Comparison of ENCODE assay signal across 27 cellular contexts in genomic region chr14:75170797-75171196, GRCh38. TPM values are rescaled to one million over a fixed set of nuclear protein-coding genes. Genes with fewer than 3 reads are reported as not detected.
DNase-seq lines count a peak whose midpoint lies in the region; ATAC-seq, FAIRE-seq and TF ChIP-seq lines count a peak whose summit lies in the region.
"Had no signal": no experiment of that assay in that cellular context is flagged by ENCODE, and none has a peak within 500 bp of the region (broad histone marks: within the 10 kb centered on the region; RNA-seq: fewer than 3 reads in every experiment).

No MANE protein-coding gene starts in this region.

- H3K36me3 ChIP-seq in Loucy (ENCODE audit: insufficient read depth, low read length), result no peaks in the 10 kb centered on the region
- peaks cover 3% of the 10 kb centered on the region; the same call in 1 of the 3 replicates for H3K36me3 ChIP-seq in K562 (ENCODE audit: control insufficient read depth, insufficient read depth, low read length)
- H3K36me3 ChIP-seq in mesenchymal stem cell (ENCODE audit: control insufficient read depth in 1 of 2, insufficient read depth in 2 of 2, low read depth in 1 of 2, low read length in 2 of 2), result peaks cover 4 to 6% of the 10 kb centered on the region in 2 experiments
- no peaks in the 10 kb centered on the region for H3K36me3 ChIP-seq in thyroid gland
- H3K36me3 ChIP-seq: BE2C, colonic mucosa, HAP-1, stomach had no signal

- H3K79me2 ChIP-seq in Loucy (ENCODE audit: insufficient read depth, low read length) (peaks cover 100% of the 10 kb centered on the region), K562 (ENCODE audit: control insufficient read depth, insufficient read depth, low read length) (peaks cover 93% of the 10 kb centered on the region)

- no TSS peak for BruUV-seq in K562 (replicated peaks; lab: Mats Ljungman, UMichigan)

- no peaks in the 10 kb centered on the region for H3K9me2 ChIP-seq in Loucy (replicated peaks; ENCODE audit: low read depth, low read length)

- POLR2A ChIA-PET in K562 (lab: Yijun Ruan, JAX), result interaction anchor here (0.6 kb wide), 1 partner anchor 49 kb away, joined by 3 read pairs; no protein-coding TSS in a partner anchor

- no peak overlapping the region for H4K8ac ChIP-seq in mesenchymal stem cell (ENCODE audit: low read length)

- H2BK120ac ChIP-seq in mesenchymal stem cell (ENCODE audit: low read depth, low read length), result no peak overlapping the region

- TF ChIP-seq RAD21 in K562 (CRISPR knock-in tag; conservative IDR thresholded peaks at IDR 0.05 in 1 of 2, IDR thresholded peaks at IDR 0.05 in 1 of 2), result no peak

- peak overlapping the region in 1 of 2 donors; percentile 1 for H3K4me3 Mint-ChIP-seq in CD14-positive monocyte
- H3K4me3 Mint-ChIP-seq in neural crest cell, result peak overlapping the region; percentile 24
- H3K4me3 Mint-ChIP-seq: activated CD8-positive, alpha-beta T cell treated with anti-CD3 and anti-CD28 coated beads for 36 hours had no signal

- H3K27ac ChIP-seq in K562 (ENCODE audit: extremely low read depth, low read depth, low read length) (no peak overlapping the region), mesenchymal stem cell (ENCODE audit: low read length, poor library complexity, severe bottlenecking) (no peak overlapping the region), thyroid gland (no peak overlapping the region)
- H3K27ac ChIP-seq: colonic mucosa had no signal

- H3K9ac ChIP-seq in Loucy (ENCODE audit: low read depth, low read length, poor library complexity, severe bottlenecking) (no peak overlapping the region), K562 (ENCODE audit: insufficient read depth in 1 of 2, low read depth in 2 of 2, low read length in 2 of 2) (no peak overlapping the region), mesenchymal stem cell (ENCODE audit: low read length) (no peak overlapping the region)

- no peak overlapping the region for H3K18ac ChIP-seq in mesenchymal stem cell (ENCODE audit: low read depth in 1 of 2, low read length in 2 of 2)

- H3K4me3 ChIP-seq in Loucy (ENCODE audit: low read length, poor library complexity, severe bottlenecking) (peak overlapping the region; percentile 4), K562 (no peak overlapping the region), mesenchymal stem cell (ENCODE audit: insufficient read depth in 1 of 2, low read depth in 1 of 2, low read length in 2 of 2) (no peak overlapping the region), thyroid gland (replicated peaks in 1 of 3) (no peak overlapping the region)
- H3K4me3 ChIP-seq: colonic mucosa, GM12878, HAP-1, stomach had no signal

- H2BK12ac ChIP-seq in mesenchymal stem cell (ENCODE audit: low read length in 2 of 2), result no peak overlapping the region

- peaks cover 21% of the 10 kb centered on the region in 2 donors for H3K36me3 Mint-ChIP-seq in CD14-positive monocyte
- peaks cover 3% of the 10 kb centered on the region for H3K36me3 Mint-ChIP-seq in neural crest cell (ENCODE audit: low read depth)

- TF ChIP-seq POLR2A in K562 (conservative IDR thresholded peaks at IDR 0.05) (no peak), thyroid gland (IDR thresholded peaks at IDR 0.05) (no peak)

- peak overlapping the region; percentile 78 to 95 (median 89) for H3K27ac Mint-ChIP-seq in CD14-positive monocyte
- no peak overlapping the region for H3K27ac Mint-ChIP-seq in neural crest cell (ENCODE audit: unreplicated experiment)
- H3K27ac Mint-ChIP-seq: activated CD8-positive, alpha-beta T cell treated with anti-CD3 and anti-CD28 coated beads for 36 hours; T-cell had no signal

- H2AK5ac ChIP-seq in mesenchymal stem cell (ENCODE audit: low read length, severe bottlenecking), result no peak overlapping the region

- FAIRE-seq in K562 (lab: Jason Lieb, UNC), result no peak
- FAIRE-seq: endometrium, GM12878, HepG2, RCC 7860, TTC549 had no signal

- in situ Hi-C loops in K562 (cut with MboI), result no loop called here

- peak overlapping the region; percentile 79 for H3K4me2 ChIP-seq in Loucy (ENCODE audit: low read depth, low read length, poor library complexity, severe bottlenecking)
- H3K4me2 ChIP-seq in K562 (ENCODE audit: insufficient read depth, low read length), result no peak overlapping the region
- H3K4me2 ChIP-seq in mesenchymal stem cell (ENCODE audit: low read length, poor library complexity, severe bottlenecking), result no peak overlapping the region

- H3K9me1 ChIP-seq in K562 (ENCODE audit: control insufficient read depth, insufficient read depth, low read length), result no peaks in the 10 kb centered on the region

- H4K20me1 ChIP-seq in Loucy (ENCODE audit: insufficient read depth, low read length, poor library complexity, severe bottlenecking) (peaks cover 73% of the 10 kb centered on the region), K562 (replicated peaks; ENCODE audit: control insufficient read depth, insufficient read depth, low read length) (peaks cover 28% of the 10 kb centered on the region; the same call in 1 of the 2 replicates)

- CTCF ChIA-PET in K562 (lab: Yijun Ruan, JAX; ENCODE audit: low intra/inter-chr PET ratio), result no interaction called here

- WGBS in K562 (ENCODE audit: insufficient coverage, low coverage, missing lambda C conversion rate), result 31% methylated on average over 5 of the region's 5 CpGs
- WGBS in mesenchymal stem cell, result 88% methylated on average over 3 of the region's 5 CpGs
- 72 to 73% methylated on average over 5 of the region's 5 CpGs for WGBS in thyroid gland, 2 donors

- ATAC-seq in K562, result no peak
- no peak for ATAC-seq in HG02973 (IDR thresholded peaks at IDR 0.05; ENCODE audit: unreplicated experiment)
- ATAC-seq: activated CD4-positive, CD25-positive, alpha-beta regulatory T cell treated with anti-CD3 and anti-CD28 coated beads, Interleukin-2, amount 50 U/mL, for 24 hours; activated CD8-positive, alpha-beta T cell treated with anti-CD3 and anti-CD28 coated beads for 36 hours; GM12878; HepG2; left ventricle myocardium superior; sciatic nerve; T-cell had no signal

- TF ChIP-seq EP300 in K562 (IDR thresholded peaks at IDR 0.05; ENCODE audit: low read length), result no peak

- H3K27me3 ChIP-seq in Loucy (ENCODE audit: insufficient read depth, low read length, poor library complexity, severe bottlenecking), result no peaks in the 10 kb centered on the region
- H3K27me3 ChIP-seq in K562 (ENCODE audit: control insufficient read depth in 2 of 2, insufficient read depth in 2 of 2, low read length in 2 of 2), result no peaks in the 10 kb centered on the region
- H3K27me3 ChIP-seq in mesenchymal stem cell (ENCODE audit: control insufficient read depth in 1 of 2, insufficient read depth in 1 of 2, low read length in 2 of 2), result no peaks in the 10 kb centered on the region
- H3K27me3 ChIP-seq in thyroid gland, result no peaks in the 10 kb centered on the region
- H3K27me3 ChIP-seq: BE2C, colonic mucosa, stomach had no signal

- H3K9me3 Mint-ChIP-seq in CD14-positive monocyte, result peaks cover 0 to 4% (median 0%) of the 10 kb centered on the region in 7 donors
- no peaks in the 10 kb centered on the region for H3K9me3 Mint-ChIP-seq in neural crest cell
- H3K9me3 Mint-ChIP-seq: activated CD8-positive, alpha-beta T cell treated with anti-CD3 and anti-CD28 coated beads for 36 hours; T-cell had no signal

- DNase-seq in CD14-positive monocyte (ENCODE audit: low spot score) (no peak), K562 (ENCODE audit: extremely low read depth in 1 of 4, low spot score in 3 of 4) (no peak), neural crest cell (ENCODE audit: low read depth, low spot score) (no peak), mesenchymal stem cell (no peak), NCI-H1436 (lab: John Stamatoyannopoulos, UW) (no peak), thyroid gland (no peak)
- DNase-seq: activated CD8-positive, alpha-beta T cell treated with anti-CD3 and anti-CD28 coated beads for 36 hours; activated effector memory CD4-positive, alpha-beta T cell treated with anti-CD3 and anti-CD28 coated beads, Interleukin-2, amount 50 U/mL, for 16 hours; BE2C; colonic mucosa; islet precursor cell; left ventricle myocardium superior; NCI-H1092 treated with DMSO at 0.1 percent for 48 hours; NCI-H2081 treated with DMSO at 0.1 percent for 48 hours; posterior cingulate gyrus; stomach had no signal

- H3K4ac ChIP-seq in mesenchymal stem cell (ENCODE audit: low read depth in 1 of 2, low read length in 2 of 2), result no peak overlapping the region

- H4K91ac ChIP-seq in mesenchymal stem cell (ENCODE audit: low read length), result no peak overlapping the region

- H3K14ac ChIP-seq in mesenchymal stem cell (ENCODE audit: low read length in 2 of 2), result no peak overlapping the region

- H3K9me3 ChIP-seq in Loucy (ENCODE audit: insufficient read depth, low read depth, low read length) (no peaks in the 10 kb centered on the region), K562 (replicated peaks; ENCODE audit: control insufficient read depth, insufficient read depth, low read depth, low read length) (no peaks in the 10 kb centered on the region), mesenchymal stem cell (ENCODE audit: control insufficient read depth, low read length) (no peaks in the 10 kb centered on the region), thyroid gland (no peaks in the 10 kb centered on the region)
- H3K9me3 ChIP-seq: BE2C, colonic mucosa, HAP-1, stomach had no signal

- H2BK5ac ChIP-seq in mesenchymal stem cell (ENCODE audit: low read depth, low read length, poor library complexity, severe bottlenecking), result no peak overlapping the region

- H2AFZ ChIP-seq in Loucy (ENCODE audit: low read length) (no peak overlapping the region), K562 (ENCODE audit: low read depth, low read length) (no peak overlapping the region), mesenchymal stem cell (ENCODE audit: low read depth, low read length) (no peak overlapping the region)

- H3K4me1 ChIP-seq in Loucy (ENCODE audit: insufficient read depth, low read length, poor library complexity, severe bottlenecking), result peaks cover 69% of the 10 kb centered on the region
- peaks cover 5 to 18% of the 10 kb centered on the region in 2 experiments; a peak in 4 of 5 replicates for H3K4me1 ChIP-seq in K562 (replicated peaks in 1 of 2; ENCODE audit: control insufficient read depth in 2 of 2, insufficient read depth in 2 of 2, low read length in 2 of 2)
- peaks cover 3% of the 10 kb centered on the region for H3K4me1 ChIP-seq in mesenchymal stem cell (ENCODE audit: control insufficient read depth, insufficient read depth, low read depth, low read length)
- H3K4me1 ChIP-seq in thyroid gland, result peaks cover 35 to 50% of the 10 kb centered on the region in 2 donors
- H3K4me1 ChIP-seq: BE2C had no signal

- no peak overlapping the region for H2BK15ac ChIP-seq in mesenchymal stem cell (ENCODE audit: low read depth, poor library complexity, severe bottlenecking)

- H3K27me3 Mint-ChIP-seq in CD14-positive monocyte (ENCODE audit: low read depth in 3 of 3), result no peaks in the 10 kb centered on the region
- no peaks in the 10 kb centered on the region for H3K27me3 Mint-ChIP-seq in neural crest cell (ENCODE audit: low read depth)
- H3K27me3 Mint-ChIP-seq: activated CD8-positive, alpha-beta T cell treated with anti-CD3 and anti-CD28 coated beads for 36 hours; T-cell had no signal

- H3K4me1 Mint-ChIP-seq in CD14-positive monocyte (peaks cover 76% of the 10 kb centered on the region), neural crest cell (peaks cover 48% of the 10 kb centered on the region)

- H3K79me1 ChIP-seq in mesenchymal stem cell (replicated peaks; ENCODE audit: low read length, poor library complexity, severe bottlenecking), result peaks cover 4% of the 10 kb centered on the region

- no peaks in the 10 kb centered on the region for H3F3A ChIP-seq in Loucy (ENCODE audit: low read depth)

- intact Hi-C loops in CD14-positive monocyte (cut with micrococcal nuclease), result loop anchor here (5.0 kb wide), 1 partner anchor 33 kb away; no protein-coding TSS in a partner anchor
- intact Hi-C loops in K562 (cut with micrococcal nuclease), result no loop called here
- intact Hi-C loops in thyroid gland (cut with DNase I), result no loop called here

- no peak overlapping the region for H3K23ac ChIP-seq in mesenchymal stem cell (ENCODE audit: low read length in 2 of 2)

- TF ChIP-seq CTCF in CD14-positive monocyte (IDR thresholded peaks at IDR 0.05), result no peak
- no peak for TF ChIP-seq CTCF in Loucy (conservative IDR thresholded peaks at IDR 0.05; ENCODE audit: low read length)
- no peak for TF ChIP-seq CTCF in K562 (IDR thresholded peaks at IDR 0.05 in 2 of 3, conservative IDR thresholded peaks at IDR 0.05 in 1 of 3; ENCODE audit: insufficient read depth in 2 of 3, low read depth in 1 of 3, low read length in 3 of 3)
- TF ChIP-seq CTCF in neural crest cell (conservative IDR thresholded peaks at IDR 0.05), result no peak
- TF ChIP-seq CTCF in thyroid gland (IDR thresholded peaks at IDR 0.05), result no peak

RNA-seq across cellular contexts. Expression of gene TMED10, which starts 5.6 kb away (rescaled TPM):
- polyA plus RNA-seq in CD14-positive monocyte (100 to 1,000 TPM; 233 to 243 TPM), K562 (2011; rRNA removed) (169 and 170 TPM in 2 replicates), K562 (2014; fragmentation: Illumina TruSeq; extraction: Trizol) (154 and 185 TPM in 2 replicates), K562 (2014; fragmentation: Nextera tagmentation; extraction: Ambion mirVana) (100 to 1,000 TPM; 206 to 233 TPM), K562 (2014; rRNA removed) (84.7 and 134 TPM in 2 replicates)
- total RNA-seq in K562 (2011; cell fraction: chromatin; rRNA removed; ENCODE audit: low replicate concordance), result 104 and 130 TPM in 2 replicates
- total RNA-seq in K562 (2011; cell fraction: nucleolus; rRNA removed), result 186 and 192 TPM in 2 replicates
- 198 and 249 TPM in 2 replicates for total RNA-seq in K562 (2011; cell fraction: nucleoplasm; rRNA removed)
- total RNA-seq in K562 (2014; rRNA removed) (46.9 and 62.2 TPM in 2 replicates), K562 (2014; rRNA removed; fragmentation: Illumina TruSeq; extraction: Trizol) (87.9 and 95.0 TPM in 2 replicates), K562 (2015; rRNA removed; fragmentation: Illumina TruSeq; extraction: Trizol) (101 and 105 TPM in 2 replicates), K562 (2021) (124 and 126 TPM in 2 replicates), neural crest cell (178 and 186 TPM in 2 replicates), thyroid gland (100 to 1,000 TPM; 289 to 559 (median 388) TPM)
- polyA plus RNA-seq in K562 (2011; cell fraction: cytosol; rRNA removed), result 135 and 158 TPM in 2 replicates
- polyA plus RNA-seq in K562 (2011; cell fraction: nucleus; rRNA removed), result 48.7 and 51.6 TPM in 2 replicates
- 81.0 and 147 TPM in 2 replicates for polyA plus RNA-seq in K562 (2012)
- 234 and 258 TPM in 2 replicates for polyA minus RNA-seq in K562 (2011; rRNA and poly(A)+ RNA removed)
- 112 and 142 TPM in 2 replicates for polyA minus RNA-seq in K562 (2011; cell fraction: cytosol; rRNA and poly(A)+ RNA removed)
- polyA minus RNA-seq in K562 (2011; cell fraction: nucleus; rRNA and poly(A)+ RNA removed), result 30.7 and 39.5 TPM in 2 replicates
- polyA plus RNA-seq in mesenchymal stem cell (2013, experiment 1 of 2), result 426 TPM
- polyA plus RNA-seq in mesenchymal stem cell (2013, experiment 2 of 2), result 426 TPM

RNA-seq across cellular contexts. Expression of gene NEK9, which starts 43.9 kb away (rescaled TPM):
- 10 to 100 TPM in 1 of 2 donors, 1 to 10 TPM in 1; 8.9 to 10.1 TPM for polyA plus RNA-seq in CD14-positive monocyte
- total RNA-seq in K562 (2011; cell fraction: chromatin; rRNA removed; ENCODE audit: low replicate concordance), result 35.9 and 58.1 TPM in 2 replicates
- 28.6 and 29.0 TPM in 2 replicates for total RNA-seq in K562 (2011; cell fraction: nucleolus; rRNA removed)
- 30.7 and 32.6 TPM in 2 replicates for total RNA-seq in K562 (2011; cell fraction: nucleoplasm; rRNA removed)
- 25.3 and 29.3 TPM in 2 replicates for total RNA-seq in K562 (2014; rRNA removed)
- 11.8 and 14.3 TPM in 2 replicates for total RNA-seq in K562 (2014; rRNA removed; fragmentation: Illumina TruSeq; extraction: Trizol)
- total RNA-seq in K562 (2015; rRNA removed; fragmentation: Illumina TruSeq; extraction: Trizol), result 10.0 and 10.8 TPM in 2 replicates
- 24.0 and 34.4 TPM in 2 replicates for total RNA-seq in K562 (2021)
- polyA plus RNA-seq in K562 (2011; rRNA removed), result 32.8 and 39.6 TPM in 2 replicates
- polyA plus RNA-seq in K562 (2011; cell fraction: cytosol; rRNA removed), result 15.8 and 25.2 TPM in 2 replicates
- polyA plus RNA-seq in K562 (2011; cell fraction: nucleus; rRNA removed), result 51.4 and 57.6 TPM in 2 replicates
- polyA plus RNA-seq in K562 (2012), result 25.0 and 31.8 TPM in 2 replicates
- polyA plus RNA-seq in K562 (2014; fragmentation: Illumina TruSeq; extraction: Trizol), result 16.3 and 19.8 TPM in 2 replicates
- 1 to 10 TPM; 2.8 to 5.5 TPM for polyA plus RNA-seq in K562 (2014; fragmentation: Nextera tagmentation; extraction: Ambion mirVana)
- polyA plus RNA-seq in K562 (2014; rRNA removed), result 19.9 and 29.1 TPM in 2 replicates
- polyA minus RNA-seq in K562 (2011; rRNA and poly(A)+ RNA removed), result 32.3 and 32.9 TPM in 2 replicates
- polyA minus RNA-seq in K562 (2011; cell fraction: cytosol; rRNA and poly(A)+ RNA removed), result 11.6 and 13.7 TPM in 2 replicates
- 29.9 and 36.3 TPM in 2 replicates for polyA minus RNA-seq in K562 (2011; cell fraction: nucleus; rRNA and poly(A)+ RNA removed)
- total RNA-seq in neural crest cell, result 109 and 113 TPM in 2 replicates
- 26.4 TPM for polyA plus RNA-seq in mesenchymal stem cell (2013, experiment 1 of 2)
- 26.7 TPM for polyA plus RNA-seq in mesenchymal stem cell (2013, experiment 2 of 2)
- total RNA-seq in thyroid gland, result 10 to 100 TPM; 65.4 to 84.6 (median 76.9) TPM

Comparison
In these comparisons a context has a peak if more than half of its experiments do, and no peak if none do; other contexts are left out.
1. intact Hi-C loops: an anchor here in CD14-positive monocyte (5.0 kb wide); none called in K562 and thyroid gland.